ENCODE assay signal across 9 cellular contexts in genomic region chr12:121537814-121538698, GRCh38. TPM values are rescaled to one million over a fixed set of nuclear protein-coding genes. Genes with fewer than 3 reads are reported as not detected.
DNase-seq lines count a peak whose midpoint lies in the region; ATAC-seq and TF ChIP-seq lines count a peak whose summit lies in the region.
"Had no signal": no experiment of that assay in that cellular context is flagged by ENCODE, and none has a peak within 500 bp of the region (broad histone marks: within the 10 kb centered on the region; RNA-seq: fewer than 3 reads in every experiment).

No MANE protein-coding gene starts in this region.

- in situ Hi-C loops in brain microvascular endothelial cell (cut with HindIII; ENCODE audit: low pct_ligation_motif_present, low sequenced_read_pairs), result no loop called here

- H3K9me3 Mint-ChIP-seq in stimulated activated naive CD8-positive, alpha-beta T cell treated with anti-CD3 and anti-CD28 coated beads, Interleukin-15, Interleukin-2, amounts not matched to agents 100 ng/mL and 50 ng/mL, for 24 hours, result no peaks in the 10 kb centered on the region

- no peaks in the 10 kb centered on the region for H3K27me3 ChIP-seq in Peyer's patch
- H3K27me3 ChIP-seq in brain microvascular endothelial cell (replicated peaks), result no peaks in the 10 kb centered on the region

- no peaks in the 10 kb centered on the region for H3K27me3 Mint-ChIP-seq in stimulated activated naive CD8-positive, alpha-beta T cell treated with anti-CD3 and anti-CD28 coated beads, Interleukin-15, Interleukin-2, amounts not matched to agents 100 ng/mL and 50 ng/mL, for 24 hours

- H3K36me3 ChIP-seq in Peyer's patch (no peaks in the 10 kb centered on the region), brain microvascular endothelial cell (replicated peaks) (no peaks in the 10 kb centered on the region)

- peak overlapping the region; percentile 85 for H3K4me3 Mint-ChIP-seq in stimulated activated naive CD8-positive, alpha-beta T cell treated with anti-CD3 and anti-CD28 coated beads, Interleukin-15, Interleukin-2, amounts not matched to agents 100 ng/mL and 50 ng/mL, for 24 hours

- peak; percentile 14 for ATAC-seq in HG02852 (IDR thresholded peaks at IDR 0.05; ENCODE audit: unreplicated experiment)

- TF ChIP-seq CTCF in Peyer's patch (IDR thresholded peaks at IDR 0.05) (no peak), brain microvascular endothelial cell (IDR thresholded peaks at IDR 0.05; ENCODE audit: low read depth, low read length, missing control alignments) (no peak)

- H3K9me3 ChIP-seq in Peyer's patch, result no peaks in the 10 kb centered on the region

- H3K27ac ChIP-seq in Peyer's patch (peak overlapping the region; percentile 81 to 98 (median 88)), brain microvascular endothelial cell (no peak overlapping the region)

- TF ChIP-seq POLR2A in Peyer's patch (IDR thresholded peaks at IDR 0.05), result no peak

- peaks cover 4 to 31% (median 20%) of the 10 kb centered on the region in 4 donors for H3K4me1 ChIP-seq in Peyer's patch

- H3K4me3 ChIP-seq in Peyer's patch, result peak overlapping the region; percentile 65 to 78 (median 68)
- H3K4me3 ChIP-seq in brain microvascular endothelial cell (ENCODE audit: low read depth, low read length), result peak overlapping the region; percentile 55

- peak overlapping the region; percentile 90 for H3K27ac Mint-ChIP-seq in stimulated activated naive CD8-positive, alpha-beta T cell treated with anti-CD3 and anti-CD28 coated beads, Interleukin-15, Interleukin-2, amounts not matched to agents 100 ng/mL and 50 ng/mL, for 24 hours

- DNase-seq in NCI-H510A (lab: John Stamatoyannopoulos, UW) (peak; percentile 45), NCI-H510A treated with DMSO at 0.1 percent for 48 hours (lab: John Stamatoyannopoulos, UW) (no peak), Peyer's patch (no peak), brain microvascular endothelial cell (no peak), left kidney (ENCODE audit: low read depth, low spot score) (peak; percentile 78), glomerular visceral epithelial cell (ENCODE audit: extremely low spot score) (no peak)
- DNase-seq: DND-41 had no signal

- H3K4me1 Mint-ChIP-seq in stimulated activated naive CD8-positive, alpha-beta T cell treated with anti-CD3 and anti-CD28 coated beads, Interleukin-15, Interleukin-2, amounts not matched to agents 100 ng/mL and 50 ng/mL, for 24 hours (ENCODE audit: low read depth), result peaks cover 51% of the 10 kb centered on the region

- peaks cover 7% of the 10 kb centered on the region for H3K36me3 Mint-ChIP-seq in stimulated activated naive CD8-positive, alpha-beta T cell treated with anti-CD3 and anti-CD28 coated beads, Interleukin-15, Interleukin-2, amounts not matched to agents 100 ng/mL and 50 ng/mL, for 24 hours (ENCODE audit: low read depth)

RNA-seq across cellular contexts. Expression of gene KDM2B, which starts 42.8 kb away (rescaled TPM):
- 100 to 1,000 TPM in 1 of 4 donors, 10 to 100 TPM in 2, 1 to 10 TPM in 1; 10.0 to 115 (median 33.7) TPM for total RNA-seq in Peyer's patch

Comparison
In these comparisons a context has a peak if more than half of its experiments do, and no peak if none do; other contexts are left out.
1. DNase-seq: peak in NCI-H510A (single experiment) and left kidney (single experiment); none in NCI-H510A treated with DMSO at 0.1 percent for 48 hours (single experiment), Peyer's patch (0 of 3), brain microvascular endothelial cell (single experiment) and glomerular visceral epithelial cell (single experiment).